ENCODE assay signal across 1 cellular context in the genomic region with DNA sequence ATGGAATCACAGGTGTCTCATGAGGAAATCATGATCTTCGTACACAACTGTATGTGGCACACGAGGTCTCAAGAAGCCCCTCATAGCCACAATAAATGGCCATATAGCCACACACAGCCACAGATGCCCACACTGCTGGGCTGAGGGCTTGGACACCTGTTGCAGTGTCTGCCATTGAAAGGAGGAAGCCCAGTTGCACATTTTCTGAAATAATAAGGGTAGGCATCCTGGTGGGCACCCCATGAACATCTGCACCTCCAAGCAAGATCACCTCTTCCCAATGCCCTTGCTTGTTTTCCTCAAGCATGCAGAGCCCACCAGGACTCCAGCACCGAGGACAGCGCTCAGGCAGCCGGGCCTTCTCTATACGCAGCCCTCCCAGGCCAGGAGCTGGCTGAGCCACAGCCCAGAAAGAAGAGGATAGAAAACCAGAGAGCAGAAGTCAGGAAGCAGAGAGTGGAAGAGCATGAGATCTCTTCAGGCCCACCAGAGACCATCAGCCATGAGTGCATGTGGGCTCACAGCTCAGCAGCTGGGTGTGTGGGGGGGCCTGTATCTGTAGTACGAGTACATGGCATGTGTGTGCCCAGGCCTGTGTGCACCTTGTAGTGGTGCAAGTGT.
TF ChIP-seq lines count a peak whose summit lies in the region.

No MANE protein-coding gene starts in this region.

TF ChIP-seq in HepG2, 621 proteins besides CTCF, POLR2A, EP300 and RAD21 (continued from another document and continues in another):
- TF ChIP-seq, protein P1, sequence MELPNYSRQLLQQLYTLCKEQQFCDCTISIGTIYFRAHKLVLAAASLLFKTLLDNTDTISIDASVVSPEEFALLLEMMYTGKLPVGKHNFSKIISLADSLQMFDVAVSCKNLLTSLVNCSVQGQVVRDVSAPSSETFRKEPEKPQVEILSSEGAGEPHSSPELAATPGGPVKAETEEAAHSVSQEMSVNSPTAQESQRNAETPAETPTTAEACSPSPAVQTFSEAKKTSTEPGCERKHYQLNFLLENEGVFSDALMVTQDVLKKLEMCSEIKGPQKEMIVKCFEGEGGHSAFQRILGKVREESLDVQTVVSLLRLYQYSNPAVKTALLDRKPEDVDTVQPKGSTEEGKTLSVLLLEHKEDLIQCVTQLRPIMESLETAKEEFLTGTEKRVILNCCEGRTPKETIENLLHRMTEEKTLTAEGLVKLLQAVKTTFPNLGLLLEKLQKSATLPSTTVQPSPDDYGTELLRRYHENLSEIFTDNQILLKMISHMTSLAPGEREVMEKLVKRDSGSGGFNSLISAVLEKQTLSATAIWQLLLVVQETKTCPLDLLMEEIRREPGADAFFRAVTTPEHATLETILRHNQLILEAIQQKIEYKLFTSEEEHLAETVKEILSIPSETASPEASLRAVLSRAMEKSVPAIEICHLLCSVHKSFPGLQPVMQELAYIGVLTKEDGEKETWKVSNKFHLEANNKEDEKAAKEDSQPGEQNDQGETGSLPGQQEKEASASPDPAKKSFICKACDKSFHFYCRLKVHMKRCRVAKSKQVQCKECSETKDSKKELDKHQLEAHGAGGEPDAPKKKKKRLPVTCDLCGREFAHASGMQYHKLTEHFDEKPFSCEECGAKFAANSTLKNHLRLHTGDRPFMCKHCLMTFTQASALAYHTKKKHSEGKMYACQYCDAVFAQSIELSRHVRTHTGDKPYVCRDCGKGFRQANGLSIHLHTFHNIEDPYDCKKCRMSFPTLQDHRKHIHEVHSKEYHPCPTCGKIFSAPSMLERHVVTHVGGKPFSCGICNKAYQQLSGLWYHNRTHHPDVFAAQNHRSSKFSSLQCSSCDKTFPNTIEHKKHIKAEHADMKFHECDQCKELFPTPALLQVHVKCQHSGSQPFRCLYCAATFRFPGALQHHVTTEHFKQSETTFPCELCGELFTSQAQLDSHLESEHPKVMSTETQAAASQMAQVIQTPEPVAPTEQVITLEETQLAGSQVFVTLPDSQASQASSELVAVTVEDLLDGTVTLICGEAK (IDR thresholded peaks at IDR 0.05), result no peak
- TF ChIP-seq, protein P1 (CRISPR knock-in tag; IDR thresholded peaks at IDR 0.05), result 0 out of 2 replicates have a peak, but pooled peaks have one; percentile 40
- TF ChIP-seq KAT8 (CRISPR knock-in tag; IDR thresholded peaks at IDR 0.05), result 0 out of 2 replicates have a peak, but pooled peaks have one; percentile 34
- no peak for TF ChIP-seq NFE2 (CRISPR knock-in tag; IDR thresholded peaks at IDR 0.05)
- no peak for TF ChIP-seq PRMT3 (CRISPR knock-in tag; IDR thresholded peaks at IDR 0.05; ENCODE audit: borderline replicate concordance, low read depth)
- TF ChIP-seq ZFP37 (CRISPR knock-in tag; IDR thresholded peaks at IDR 0.05; ENCODE audit: borderline replicate concordance), result peak; percentile 87; the same call in 1 of the 2 replicates
- TF ChIP-seq THAP11 (CRISPR knock-in tag; IDR thresholded peaks at IDR 0.05), result peak; percentile 63
- TF ChIP-seq ZNF720 (CRISPR knock-in tag; IDR thresholded peaks at IDR 0.05), result no peak
- TF ChIP-seq TBL1XR1 (IDR thresholded peaks at IDR 0.05; ENCODE audit: borderline replicate concordance, low read length, partially characterized antibody), result no peak
- TF ChIP-seq ZNF619 (CRISPR knock-in tag; IDR thresholded peaks at IDR 0.05), result no peak
- TF ChIP-seq MAFG (CRISPR knock-in tag; IDR thresholded peaks at IDR 0.05), result no peak
- TF ChIP-seq, protein P2, sequence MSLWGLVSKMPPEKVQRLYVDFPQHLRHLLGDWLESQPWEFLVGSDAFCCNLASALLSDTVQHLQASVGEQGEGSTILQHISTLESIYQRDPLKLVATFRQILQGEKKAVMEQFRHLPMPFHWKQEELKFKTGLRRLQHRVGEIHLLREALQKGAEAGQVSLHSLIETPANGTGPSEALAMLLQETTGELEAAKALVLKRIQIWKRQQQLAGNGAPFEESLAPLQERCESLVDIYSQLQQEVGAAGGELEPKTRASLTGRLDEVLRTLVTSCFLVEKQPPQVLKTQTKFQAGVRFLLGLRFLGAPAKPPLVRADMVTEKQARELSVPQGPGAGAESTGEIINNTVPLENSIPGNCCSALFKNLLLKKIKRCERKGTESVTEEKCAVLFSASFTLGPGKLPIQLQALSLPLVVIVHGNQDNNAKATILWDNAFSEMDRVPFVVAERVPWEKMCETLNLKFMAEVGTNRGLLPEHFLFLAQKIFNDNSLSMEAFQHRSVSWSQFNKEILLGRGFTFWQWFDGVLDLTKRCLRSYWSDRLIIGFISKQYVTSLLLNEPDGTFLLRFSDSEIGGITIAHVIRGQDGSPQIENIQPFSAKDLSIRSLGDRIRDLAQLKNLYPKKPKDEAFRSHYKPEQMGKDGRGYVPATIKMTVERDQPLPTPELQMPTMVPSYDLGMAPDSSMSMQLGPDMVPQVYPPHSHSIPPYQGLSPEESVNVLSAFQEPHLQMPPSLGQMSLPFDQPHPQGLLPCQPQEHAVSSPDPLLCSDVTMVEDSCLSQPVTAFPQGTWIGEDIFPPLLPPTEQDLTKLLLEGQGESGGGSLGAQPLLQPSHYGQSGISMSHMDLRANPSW (CRISPR knock-in tag; IDR thresholded peaks at IDR 0.05; ENCODE audit: borderline replicate concordance), result no peak
- no peak for TF ChIP-seq SRSF4 (IDR thresholded peaks at IDR 0.05; ENCODE audit: low read depth, low read length, poor library complexity, severe bottlenecking)
- TF ChIP-seq STAG1 (CRISPR knock-in tag; IDR thresholded peaks at IDR 0.05), result peak; percentile 34
- TF ChIP-seq ZNF574 (CRISPR knock-in tag; IDR thresholded peaks at IDR 0.05), result peak; percentile 56; the same call in 1 of the 2 replicates
- TF ChIP-seq, protein P3, sequence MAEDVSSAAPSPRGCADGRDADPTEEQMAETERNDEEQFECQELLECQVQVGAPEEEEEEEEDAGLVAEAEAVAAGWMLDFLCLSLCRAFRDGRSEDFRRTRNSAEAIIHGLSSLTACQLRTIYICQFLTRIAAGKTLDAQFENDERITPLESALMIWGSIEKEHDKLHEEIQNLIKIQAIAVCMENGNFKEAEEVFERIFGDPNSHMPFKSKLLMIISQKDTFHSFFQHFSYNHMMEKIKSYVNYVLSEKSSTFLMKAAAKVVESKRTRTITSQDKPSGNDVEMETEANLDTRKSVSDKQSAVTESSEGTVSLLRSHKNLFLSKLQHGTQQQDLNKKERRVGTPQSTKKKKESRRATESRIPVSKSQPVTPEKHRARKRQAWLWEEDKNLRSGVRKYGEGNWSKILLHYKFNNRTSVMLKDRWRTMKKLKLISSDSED (CRISPR knock-in tag; IDR thresholded peaks at IDR 0.05), result no peak
- TF ChIP-seq, protein P4, sequence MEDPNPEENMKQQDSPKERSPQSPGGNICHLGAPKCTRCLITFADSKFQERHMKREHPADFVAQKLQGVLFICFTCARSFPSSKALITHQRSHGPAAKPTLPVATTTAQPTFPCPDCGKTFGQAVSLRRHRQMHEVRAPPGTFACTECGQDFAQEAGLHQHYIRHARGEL (CRISPR knock-in tag; IDR thresholded peaks at IDR 0.05), result no peak
- TF ChIP-seq SMARCC2 (IDR thresholded peaks at IDR 0.05), result no peak
- no peak; the same call in 1 of the 2 replicates for TF ChIP-seq JDP2 (CRISPR knock-in tag; IDR thresholded peaks at IDR 0.05; ENCODE audit: borderline replicate concordance)
- TF ChIP-seq EHMT2 (IDR thresholded peaks at IDR 0.05; ENCODE audit: borderline replicate concordance, low read depth, low read length), result peak; percentile 97
- peak; percentile 67; the same call in 1 of the 2 replicates for TF ChIP-seq SIN3A (IDR thresholded peaks at IDR 0.05; ENCODE audit: borderline replicate concordance, low read depth, low read length)
- TF ChIP-seq, protein P5, sequence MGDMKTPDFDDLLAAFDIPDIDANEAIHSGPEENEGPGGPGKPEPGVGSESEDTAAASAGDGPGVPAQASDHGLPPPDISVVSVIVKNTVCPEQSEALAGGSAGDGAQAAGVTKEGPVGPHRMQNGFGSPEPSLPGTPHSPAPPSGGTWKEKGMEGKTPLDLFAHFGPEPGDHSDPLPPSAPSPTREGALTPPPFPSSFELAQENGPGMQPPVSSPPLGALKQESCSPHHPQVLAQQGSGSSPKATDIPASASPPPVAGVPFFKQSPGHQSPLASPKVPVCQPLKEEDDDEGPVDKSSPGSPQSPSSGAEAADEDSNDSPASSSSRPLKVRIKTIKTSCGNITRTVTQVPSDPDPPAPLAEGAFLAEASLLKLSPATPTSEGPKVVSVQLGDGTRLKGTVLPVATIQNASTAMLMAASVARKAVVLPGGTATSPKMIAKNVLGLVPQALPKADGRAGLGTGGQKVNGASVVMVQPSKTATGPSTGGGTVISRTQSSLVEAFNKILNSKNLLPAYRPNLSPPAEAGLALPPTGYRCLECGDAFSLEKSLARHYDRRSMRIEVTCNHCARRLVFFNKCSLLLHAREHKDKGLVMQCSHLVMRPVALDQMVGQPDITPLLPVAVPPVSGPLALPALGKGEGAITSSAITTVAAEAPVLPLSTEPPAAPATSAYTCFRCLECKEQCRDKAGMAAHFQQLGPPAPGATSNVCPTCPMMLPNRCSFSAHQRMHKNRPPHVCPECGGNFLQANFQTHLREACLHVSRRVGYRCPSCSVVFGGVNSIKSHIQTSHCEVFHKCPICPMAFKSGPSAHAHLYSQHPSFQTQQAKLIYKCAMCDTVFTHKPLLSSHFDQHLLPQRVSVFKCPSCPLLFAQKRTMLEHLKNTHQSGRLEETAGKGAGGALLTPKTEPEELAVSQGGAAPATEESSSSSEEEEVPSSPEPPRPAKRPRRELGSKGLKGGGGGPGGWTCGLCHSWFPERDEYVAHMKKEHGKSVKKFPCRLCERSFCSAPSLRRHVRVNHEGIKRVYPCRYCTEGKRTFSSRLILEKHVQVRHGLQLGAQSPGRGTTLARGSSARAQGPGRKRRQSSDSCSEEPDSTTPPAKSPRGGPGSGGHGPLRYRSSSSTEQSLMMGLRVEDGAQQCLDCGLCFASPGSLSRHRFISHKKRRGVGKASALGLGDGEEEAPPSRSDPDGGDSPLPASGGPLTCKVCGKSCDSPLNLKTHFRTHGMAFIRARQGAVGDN (CRISPR knock-in tag; IDR thresholded peaks at IDR 0.05), result no peak
- no peak for TF ChIP-seq TAF1 (CRISPR knock-in tag; IDR thresholded peaks at IDR 0.05)
- TF ChIP-seq JUND (CRISPR knock-in tag; IDR thresholded peaks at IDR 0.05), result no peak
- no peak for TF ChIP-seq ETV5 (CRISPR knock-in tag; IDR thresholded peaks at IDR 0.05; ENCODE audit: borderline replicate concordance)
- no peak for TF ChIP-seq PREB (CRISPR knock-in tag; IDR thresholded peaks at IDR 0.05)
- TF ChIP-seq, protein P6, sequence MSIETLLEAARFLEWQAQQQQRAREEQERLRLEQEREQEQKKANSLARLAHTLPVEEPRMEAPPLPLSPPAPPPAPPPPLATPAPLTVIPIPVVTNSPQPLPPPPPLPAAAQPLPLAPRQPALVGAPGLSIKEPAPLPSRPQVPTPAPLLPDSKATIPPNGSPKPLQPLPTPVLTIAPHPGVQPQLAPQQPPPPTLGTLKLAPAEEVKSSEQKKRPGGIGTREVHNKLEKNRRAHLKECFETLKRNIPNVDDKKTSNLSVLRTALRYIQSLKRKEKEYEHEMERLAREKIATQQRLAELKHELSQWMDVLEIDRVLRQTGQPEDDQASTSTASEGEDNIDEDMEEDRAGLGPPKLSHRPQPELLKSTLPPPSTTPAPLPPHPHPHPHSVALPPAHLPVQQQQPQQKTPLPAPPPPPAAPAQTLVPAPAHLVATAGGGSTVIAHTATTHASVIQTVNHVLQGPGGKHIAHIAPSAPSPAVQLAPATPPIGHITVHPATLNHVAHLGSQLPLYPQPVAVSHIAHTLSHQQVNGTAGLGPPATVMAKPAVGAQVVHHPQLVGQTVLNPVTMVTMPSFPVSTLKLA (IDR thresholded peaks at IDR 0.05), result no peak
- TF ChIP-seq ZNF441 (CRISPR knock-in tag; IDR thresholded peaks at IDR 0.05; ENCODE audit: borderline replicate concordance), result peak; percentile 76; the same call in 1 of the 2 replicates
- 0 out of 2 replicates have a peak, but pooled peaks have one; percentile 76 for TF ChIP-seq NFKBIZ (CRISPR knock-in tag; IDR thresholded peaks at IDR 0.05)
